In genomic region chr12:101361455-101361854, GRCh38 we compare ENCODE assay signal across 9 cellular contexts.
"Had no signal": no experiment of that assay in that cellular context is flagged by ENCODE, and none has a peak within 500 bp of the region (broad histone marks: within the 10 kb centered on the region; RNA-seq: fewer than 3 reads in every experiment).

No MANE protein-coding gene starts in this region.

- DNase-seq: IMR-90, KBM-7, KG1 had no signal

- H3K4me1 Mint-ChIP-seq: IgD-negative memory B cell had no signal

- H3K4me2 ChIP-seq: KMS-11 had no signal

- H3K4me3 ChIP-seq: K562 had no signal

- H3K4me3 Mint-ChIP-seq: IgD-negative memory B cell had no signal

- ATAC-seq: HepG2, K562 had no signal

- H3K27me3 Mint-ChIP-seq: IgD-negative memory B cell had no signal

- H3K27ac Mint-ChIP-seq: IgD-negative memory B cell had no signal

- FAIRE-seq: HepG2, HTR-8/SVneo, K562 had no signal

- H3K9me3 Mint-ChIP-seq: IgD-negative memory B cell had no signal

- H3K27ac ChIP-seq: HL-60, KMS-11 had no signal
